20 cellular contexts compared by ENCODE assay signal in genomic region chr17:37523715-37524219, GRCh38. TPM values are rescaled to one million over a fixed set of nuclear protein-coding genes. Genes with fewer than 3 reads are reported as not detected.
DNase-seq lines count a peak whose midpoint lies in the region; ATAC-seq and TF ChIP-seq lines count a peak whose summit lies in the region.
"Had no signal": no experiment of that assay in that cellular context is flagged by ENCODE, and none has a peak within 500 bp of the region (broad histone marks: within the 10 kb centered on the region; RNA-seq: fewer than 3 reads in every experiment).

No MANE protein-coding gene starts in this region.

- peaks cover 61% of the 10 kb centered on the region for H3K36me3 Mint-ChIP-seq in activated naive CD4-positive, alpha-beta T cell treated with anti-CD3 and anti-CD28 coated beads, Interleukin-2, amount 10 ng/mL, durations not matched to agents 7 days and 5 days
- H3K36me3 Mint-ChIP-seq in activated CD8-positive, alpha-beta T cell treated with anti-CD3 and anti-CD28 coated beads for 36 hours (ENCODE audit: low read depth): peaks cover 19% of the 10 kb centered on the region
- peaks cover 46% of the 10 kb centered on the region for H3K36me3 Mint-ChIP-seq in endodermal cell (ENCODE audit: low read depth)

- no peak overlapping the region for H3K27ac ChIP-seq in endodermal cell (ENCODE audit: low read depth, low read length)
- H3K27ac ChIP-seq: C4-2B, hepatocyte, right lobe of liver, suprapubic skin had no signal

- peaks cover 14% of the 10 kb centered on the region for H3K4me1 Mint-ChIP-seq in activated naive CD4-positive, alpha-beta T cell treated with anti-CD3 and anti-CD28 coated beads, Interleukin-2, amount 10 ng/mL, durations not matched to agents 7 days and 5 days
- peaks cover 10% of the 10 kb centered on the region for H3K4me1 Mint-ChIP-seq in activated CD8-positive, alpha-beta T cell treated with anti-CD3 and anti-CD28 coated beads for 36 hours (ENCODE audit: low read depth)
- H3K4me1 Mint-ChIP-seq in endodermal cell: no peaks in the 10 kb centered on the region
- peaks cover 30% of the 10 kb centered on the region for H3K4me1 Mint-ChIP-seq in stimulated activated naive CD8-positive, alpha-beta T cell treated with anti-CD3 and anti-CD28 coated beads, Interleukin-15, amount 100 ng/mL, for 72 hours

- H3K27me3 Mint-ChIP-seq in activated naive CD4-positive, alpha-beta T cell treated with anti-CD3 and anti-CD28 coated beads, Interleukin-2, amount 10 ng/mL, durations not matched to agents 7 days and 5 days: no peaks in the 10 kb centered on the region
- no peaks in the 10 kb centered on the region for H3K27me3 Mint-ChIP-seq in activated CD8-positive, alpha-beta T cell treated with anti-CD3 and anti-CD28 coated beads for 36 hours
- H3K27me3 Mint-ChIP-seq in endodermal cell (ENCODE audit: insufficient read depth): no peaks in the 10 kb centered on the region
- no peaks in the 10 kb centered on the region for H3K27me3 Mint-ChIP-seq in stimulated activated naive CD8-positive, alpha-beta T cell treated with anti-CD3 and anti-CD28 coated beads, Interleukin-15, amount 100 ng/mL, for 72 hours
- H3K27me3 Mint-ChIP-seq: progenitor cell of endocrine pancreas had no signal

- no peaks in the 10 kb centered on the region for H3K4me1 ChIP-seq in endodermal cell (ENCODE audit: control insufficient read depth, insufficient read depth, low read length)
- H3K4me1 ChIP-seq: right lobe of liver, suprapubic skin had no signal

- CTCF ChIA-PET in activated naive CD4-positive, alpha-beta T cell treated with anti-CD3 and anti-CD28 coated beads, Interleukin-2, amount 10 ng/mL, durations not matched to agents 7 days and 5 days (lab: Charles Lee): no interaction called here
- CTCF ChIA-PET in activated CD8-positive, alpha-beta T cell treated with anti-CD3 and anti-CD28 coated beads for 36 hours (lab: Charles Lee): interaction anchor here (1.0 to 1.5 kb wide), 3 partner anchors 18 to 246 kb away, joined by 3 to 4 read pairs (median 3); no protein-coding TSS in a partner anchor

- no peak overlapping the region for H3K4me3 ChIP-seq in endodermal cell (ENCODE audit: low read length)
- H3K4me3 ChIP-seq: hepatocyte, right lobe of liver, suprapubic skin had no signal

- ATAC-seq in activated CD8-positive, alpha-beta T cell treated with anti-CD3 and anti-CD28 coated beads for 36 hours: peak; percentile 32
- ATAC-seq in stimulated activated naive CD8-positive, alpha-beta T cell treated with anti-CD3 and anti-CD28 coated beads, Interleukin-15, amount 100 ng/mL, for 72 hours: no peak
- no peak for ATAC-seq in HG03521 (IDR thresholded peaks at IDR 0.05; ENCODE audit: unreplicated experiment)
- ATAC-seq: HepG2, left cardiac atrium, right lobe of liver had no signal

- H3K9ac ChIP-seq in endodermal cell (ENCODE audit: extremely low read depth, low read length, poor library complexity, severe bottlenecking): no peak overlapping the region

- POLR2A ChIA-PET in activated CD8-positive, alpha-beta T cell treated with anti-CD3 and anti-CD28 coated beads for 36 hours (lab: Charles Lee): no interaction called here

- no peak for TF ChIP-seq CTCF in activated CD8-positive, alpha-beta T cell treated with anti-CD3 and anti-CD28 coated beads for 36 hours (IDR thresholded peaks at IDR 0.05)
- TF ChIP-seq CTCF in endodermal cell (conservative IDR thresholded peaks at IDR 0.05): no peak

- H3K27me3 ChIP-seq in endodermal cell (ENCODE audit: control insufficient read depth, insufficient read depth, low read length, poor library complexity, severe bottlenecking): no peaks in the 10 kb centered on the region
- H3K27me3 ChIP-seq: hepatocyte, right lobe of liver, suprapubic skin had no signal

- no peak overlapping the region for H3K4me3 Mint-ChIP-seq in activated naive CD4-positive, alpha-beta T cell treated with anti-CD3 and anti-CD28 coated beads, Interleukin-2, amount 10 ng/mL, durations not matched to agents 7 days and 5 days
- H3K4me3 Mint-ChIP-seq in activated CD8-positive, alpha-beta T cell treated with anti-CD3 and anti-CD28 coated beads for 36 hours: no peak overlapping the region
- no peak overlapping the region for H3K4me3 Mint-ChIP-seq in endodermal cell
- H3K4me3 Mint-ChIP-seq in stimulated activated naive CD8-positive, alpha-beta T cell treated with anti-CD3 and anti-CD28 coated beads, Interleukin-15, amount 100 ng/mL, for 72 hours: no peak overlapping the region

- 97% methylated on average over 7 to 8 of the region's 8 CpGs for WGBS in endodermal cell (ENCODE audit: insufficient coverage in 1 of 2, insufficient read length in 1 of 2), 2 experiments

- H3K36me3 ChIP-seq in endodermal cell (ENCODE audit: control insufficient read depth, insufficient read depth, low read length): peaks cover 57% of the 10 kb centered on the region

- H3K9me3 ChIP-seq in endodermal cell (ENCODE audit: control insufficient read depth, low read length): no peaks in the 10 kb centered on the region
- H3K9me3 ChIP-seq: right lobe of liver, suprapubic skin had no signal

- DNase-seq in activated naive CD4-positive, alpha-beta T cell treated with anti-CD3 and anti-CD28 coated beads, Interleukin-2, amount 10 ng/mL, durations not matched to agents 7 days and 5 days: no peak
- DNase-seq in activated naive CD4-positive, alpha-beta T cell treated with anti-CD3 and anti-CD28 coated beads, Interleukin-2, amount 50 U/mL, for 16 hours: no peak
- no peak for DNase-seq in activated CD8-positive, alpha-beta T cell treated with anti-CD3 and anti-CD28 coated beads for 36 hours
- DNase-seq in endodermal cell (peak; percentile 30), D341Med (ENCODE audit: low spot score) (no peak)
- no peak for DNase-seq in stimulated activated naive CD8-positive, alpha-beta T cell treated with anti-CD3 and anti-CD28 coated beads, Interleukin-15, amount 100 ng/mL, for 72 hours
- DNase-seq: activated CD4-positive, alpha-beta T cell treated with anti-CD3 and anti-CD28 coated beads, Interleukin-2, amount 50 U/mL, for 1 hour; central memory CD4-positive, alpha-beta T cell; dermis blood vessel endothelial cell; Kasumi-1; left cardiac atrium; NCI-H146; right lobe of liver; stimulated activated CD4-positive, alpha-beta T cell treated with anti-CD3 and anti-CD28 coated beads, Interleukin-4, amount 100 ng/mL, for 1 hour had no signal

- no peaks in the 10 kb centered on the region for H3K9me3 Mint-ChIP-seq in activated naive CD4-positive, alpha-beta T cell treated with anti-CD3 and anti-CD28 coated beads, Interleukin-2, amount 10 ng/mL, durations not matched to agents 7 days and 5 days
- H3K9me3 Mint-ChIP-seq in activated CD8-positive, alpha-beta T cell treated with anti-CD3 and anti-CD28 coated beads for 36 hours: no peaks in the 10 kb centered on the region
- H3K9me3 Mint-ChIP-seq in endodermal cell: no peaks in the 10 kb centered on the region
- no peaks in the 10 kb centered on the region for H3K9me3 Mint-ChIP-seq in stimulated activated naive CD8-positive, alpha-beta T cell treated with anti-CD3 and anti-CD28 coated beads, Interleukin-15, amount 100 ng/mL, for 72 hours

- peak overlapping the region; percentile 21 for H3K27ac Mint-ChIP-seq in activated naive CD4-positive, alpha-beta T cell treated with anti-CD3 and anti-CD28 coated beads, Interleukin-2, amount 10 ng/mL, durations not matched to agents 7 days and 5 days
- peak overlapping the region; percentile 67 for H3K27ac Mint-ChIP-seq in activated CD8-positive, alpha-beta T cell treated with anti-CD3 and anti-CD28 coated beads for 36 hours
- no peak overlapping the region for H3K27ac Mint-ChIP-seq in endodermal cell
- peak overlapping the region; percentile 78 to 89 for H3K27ac Mint-ChIP-seq in stimulated activated naive CD8-positive, alpha-beta T cell treated with anti-CD3 and anti-CD28 coated beads, Interleukin-15, amount 100 ng/mL, for 72 hours
- H3K27ac Mint-ChIP-seq: progenitor cell of endocrine pancreas had no signal

- intact Hi-C loops in activated CD8-positive, alpha-beta T cell treated with anti-CD3 and anti-CD28 coated beads for 36 hours (cut with micrococcal nuclease): loop anchor here (10.0 kb wide), 1 partner anchor 271 kb away; no protein-coding TSS in a partner anchor

RNA-seq across cellular contexts. Expression of gene DUSP14, which starts 34.1 kb away (rescaled TPM):
- total RNA-seq in activated CD8-positive, alpha-beta T cell treated with anti-CD3 and anti-CD28 coated beads for 36 hours: 10 to 100 TPM; 13.3 to 15.5 TPM
- 10 to 100 TPM; 17.0 to 22.8 TPM for total RNA-seq in endodermal cell
- polyA plus RNA-seq in endodermal cell (2013, experiment 1 of 2): 20.9 TPM
- 22.2 TPM for polyA plus RNA-seq in endodermal cell (2013, experiment 2 of 2)
